1 cellular context compared by ENCODE assay signal in genomic region chr15:64211696-64212095, GRCh38.
A peak's percentile ranks its signal among the peaks of the same experiment; 100 is the strongest.
TF ChIP-seq lines count a peak whose summit lies in the region.

No MANE protein-coding gene starts in this region.

TF ChIP-seq in K562, 482 proteins besides CTCF, POLR2A, EP300 and RAD21:
- no peak for TF ChIP-seq DIDO1 (tag; IDR thresholded peaks at IDR 0.05; ENCODE audit: low read depth)
- peak; percentile 14 for TF ChIP-seq RBM25 (IDR thresholded peaks at IDR 0.05; ENCODE audit: low read depth, low read length, severe bottlenecking)
- TF ChIP-seq ZNF212 (CRISPR knock-in tag; IDR thresholded peaks at IDR 0.05) = no peak
- no peak for TF ChIP-seq MITF (IDR thresholded peaks at IDR 0.05)
- TF ChIP-seq, protein P1, sequence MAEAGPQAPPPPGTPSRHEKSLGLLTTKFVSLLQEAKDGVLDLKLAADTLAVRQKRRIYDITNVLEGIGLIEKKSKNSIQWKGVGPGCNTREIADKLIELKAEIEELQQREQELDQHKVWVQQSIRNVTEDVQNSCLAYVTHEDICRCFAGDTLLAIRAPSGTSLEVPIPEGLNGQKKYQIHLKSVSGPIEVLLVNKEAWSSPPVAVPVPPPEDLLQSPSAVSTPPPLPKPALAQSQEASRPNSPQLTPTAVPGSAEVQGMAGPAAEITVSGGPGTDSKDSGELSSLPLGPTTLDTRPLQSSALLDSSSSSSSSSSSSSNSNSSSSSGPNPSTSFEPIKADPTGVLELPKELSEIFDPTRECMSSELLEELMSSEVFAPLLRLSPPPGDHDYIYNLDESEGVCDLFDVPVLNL (CRISPR knock-in tag; IDR thresholded peaks at IDR 0.05; ENCODE audit: low read depth) = no peak
- TF ChIP-seq MAZ (CRISPR knock-in tag; conservative IDR thresholded peaks at IDR 0.05 in 1 of 2, IDR thresholded peaks at IDR 0.05 in 1 of 2) = no peak
